26 cellular contexts compared by ENCODE assay signal in the genomic region with DNA sequence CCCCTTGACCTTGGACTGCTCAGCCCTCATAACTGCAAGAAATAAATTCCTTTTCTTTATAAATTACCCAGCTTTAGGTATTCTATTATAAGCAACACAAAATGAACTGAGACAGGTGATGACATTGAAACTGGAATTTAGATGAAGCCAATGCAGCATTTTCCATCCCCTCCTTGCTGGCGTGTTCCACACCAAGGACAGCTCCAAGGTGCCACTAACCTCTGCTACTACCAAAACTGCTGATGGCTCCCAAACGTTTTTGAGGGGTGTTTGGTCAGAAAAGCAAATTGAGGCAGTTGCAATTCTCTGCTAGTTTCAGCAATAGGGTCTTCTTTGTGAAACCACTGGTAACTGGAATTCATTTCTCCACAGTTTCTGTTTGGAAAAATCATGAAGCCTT.
A peak's percentile ranks its signal among the peaks of the same experiment; 100 is the strongest.
DNase-seq lines count a peak whose midpoint lies in the region; ATAC-seq, FAIRE-seq and TF ChIP-seq lines count a peak whose summit lies in the region.
"Had no signal": no experiment of that assay in that cellular context is flagged by ENCODE, and none has a peak within 500 bp of the region (broad histone marks: within the 10 kb centered on the region; RNA-seq: fewer than 3 reads in every experiment).

No MANE protein-coding gene starts in this region.

- no peaks in the 10 kb centered on the region for H4K20me1 ChIP-seq in SK-N-SH (ENCODE audit: insufficient read depth)
- H4K20me1 ChIP-seq in HCT116 (ENCODE audit: insufficient read depth) = no peaks in the 10 kb centered on the region
- H4K20me1 ChIP-seq in H1 (replicated peaks in 1 of 2; ENCODE audit: control insufficient read depth in 1 of 2, insufficient read depth in 2 of 2, low read length in 2 of 2) = no peaks in the 10 kb centered on the region
- H4K20me1 ChIP-seq: BLaER1 had no signal

- no peak overlapping the region for H2AK5ac ChIP-seq in H1 (ENCODE audit: low read depth, low read length)

- no peaks in the 10 kb centered on the region for H3K36me3 ChIP-seq in SK-N-SH (replicated peaks in 1 of 2; ENCODE audit: control insufficient read depth in 1 of 2, insufficient read depth in 2 of 2, low read length in 1 of 2)
- no peaks in the 10 kb centered on the region for H3K36me3 ChIP-seq in HCT116 (ENCODE audit: control insufficient read depth in 1 of 2, insufficient read depth in 2 of 2, low read length in 2 of 2)
- no peaks in the 10 kb centered on the region for H3K36me3 ChIP-seq in H1 (ENCODE audit: control insufficient read depth in 2 of 4, insufficient read depth in 4 of 4, low read length in 3 of 4)
- no peaks in the 10 kb centered on the region for H3K36me3 ChIP-seq in gastrocnemius medialis
- no peaks in the 10 kb centered on the region for H3K36me3 ChIP-seq in left lung
- H3K36me3 ChIP-seq: BE2C, BLaER1 had no signal

- H2BK120ac ChIP-seq in H1 (replicated peaks; ENCODE audit: low read depth, low read length) = no peak overlapping the region

- H2AFZ ChIP-seq in SK-N-SH (ENCODE audit: low read depth) (no peak overlapping the region), HCT116 (ENCODE audit: low read depth, low read length, poor library complexity, severe bottlenecking) (no peak overlapping the region), H1 (ENCODE audit: low read length) (no peak overlapping the region)

- no peak for TF ChIP-seq CTCF in SK-N-SH (IDR thresholded peaks at IDR 0.05)
- TF ChIP-seq CTCF in HCT116 (IDR thresholded peaks at IDR 0.05 in 2 of 3, conservative IDR thresholded peaks at IDR 0.05 in 1 of 3; ENCODE audit: borderline replicate concordance in 1 of 3, insufficient read depth in 1 of 3, low read depth in 2 of 3, low read length in 2 of 3) = no peak
- TF ChIP-seq CTCF in H1 (IDR thresholded peaks at IDR 0.05; ENCODE audit: control extremely low read depth in 1 of 3, insufficient read depth in 1 of 3, low read depth in 1 of 3, low read length in 3 of 3) = no peak
- no peak for TF ChIP-seq CTCF in gastrocnemius medialis (IDR thresholded peaks at IDR 0.05 in 4 of 5, conservative IDR thresholded peaks at IDR 0.05 in 1 of 5)
- TF ChIP-seq CTCF in left lung (IDR thresholded peaks at IDR 0.05) = no peak

- H4K5ac ChIP-seq in H1 (ENCODE audit: insufficient read length, low read depth, low read length) = no peak overlapping the region

- H3K27me3 ChIP-seq in SK-N-SH (ENCODE audit: insufficient read depth) (no peaks in the 10 kb centered on the region), HCT116 (ENCODE audit: insufficient read depth, low read length) (peaks cover 13% of the 10 kb centered on the region; the same call in 1 of the 2 replicates), H1 (replicated peaks in 1 of 4; ENCODE audit: control insufficient read depth in 3 of 4, extremely low read depth in 1 of 4, insufficient read depth in 3 of 4, low read length in 3 of 4) (no peaks in the 10 kb centered on the region), gastrocnemius medialis (no peaks in the 10 kb centered on the region), left lung (no peaks in the 10 kb centered on the region)

- H3K18ac ChIP-seq in H1 (ENCODE audit: extremely low read depth, low read length) = no peak overlapping the region

- no peaks in the 10 kb centered on the region for H3K79me1 ChIP-seq in H1 (ENCODE audit: low read depth, low read length)

- CTCF ChIA-PET in SK-N-SH (lab: Yijun Ruan, JAX) = no interaction called here
- CTCF ChIA-PET in HCT116 (lab: Charles Lee) = no interaction called here
- CTCF ChIA-PET in H1 (lab: Charles Lee; ENCODE audit: partially characterized antibody) = interaction anchor here (2.7 kb wide), 1 partner anchor 19 kb away, joined by 6 read pairs; no protein-coding TSS in a partner anchor

- H3K9ac ChIP-seq in SK-N-SH (no peak overlapping the region), HCT116 (ENCODE audit: low read length) (no peak overlapping the region), H1 (replicated peaks in 1 of 4; ENCODE audit: extremely low read depth in 1 of 4, low read depth in 3 of 4, low read length in 3 of 4) (no peak overlapping the region)
- H3K9ac ChIP-seq: BLaER1 had no signal

- H3K4me1 ChIP-seq in SK-N-SH (ENCODE audit: control insufficient read depth in 1 of 2, insufficient read depth in 2 of 2, low read depth in 1 of 2, low read length in 1 of 2) (no peaks in the 10 kb centered on the region), HCT116 (ENCODE audit: control insufficient read depth in 1 of 2, insufficient read depth in 2 of 2, low read length in 2 of 2) (no peaks in the 10 kb centered on the region), H1 (replicated peaks in 1 of 4; ENCODE audit: control insufficient read depth in 3 of 4, insufficient read depth in 4 of 4, low read length in 3 of 4) (no peaks in the 10 kb centered on the region), gastrocnemius medialis (no peaks in the 10 kb centered on the region), left lung (no peaks in the 10 kb centered on the region)
- H3K4me1 ChIP-seq: BE2C had no signal

- 9% methylated on average over 2 of the region's 2 CpGs for WGBS in SK-N-SH (ENCODE audit: low lambda C conversion rate)
- 53% methylated on average over 2 of the region's 2 CpGs; no CpG with 5 or more reads in 1 of the 2 experiments for WGBS in H1 (ENCODE audit: extremely low coverage in 1 of 2, insufficient coverage in 1 of 2, insufficient read length in 1 of 2, insufficient replicate concordance in 2 of 2, low coverage in 1 of 2, low lambda C conversion rate in 2 of 2, missing lambda C conversion rate in 1 of 2), 2 experiments

- BruUV-seq in HCT116 (replicated peaks; lab: Mats Ljungman, UMichigan) = no TSS peak

- H3K79me2 ChIP-seq in SK-N-SH (ENCODE audit: insufficient read depth) (no peaks in the 10 kb centered on the region), HCT116 (ENCODE audit: insufficient read depth, low read length) (no peaks in the 10 kb centered on the region), H1 (ENCODE audit: control insufficient read depth in 1 of 2, insufficient read depth in 2 of 2, low read length in 2 of 2) (no peaks in the 10 kb centered on the region)

- no peak overlapping the region for H3K23ac ChIP-seq in H1 (ENCODE audit: insufficient read length)

- no peak overlapping the region for H3K56ac ChIP-seq in H1 (replicated peaks; ENCODE audit: insufficient read length, low read depth, low read length)

- DNase-seq in SK-N-SH (no peak), HCT116 (ENCODE audit: low read depth, low spot score) (no peak), H1 (ENCODE audit: low read depth in 1 of 2, low spot score in 2 of 2) (no peak), gastrocnemius medialis (no peak), left lung (no peak)
- DNase-seq in stimulated activated CD4-positive, alpha-beta T cell treated with anti-CD3 and anti-CD28 coated beads, Interleukin-15, amount 100 ng/mL, for 24 hours = no peak
- DNase-seq: ACHN; BE2C; C1 segment of cervical spinal cord; CD4-positive, alpha-beta memory T cell; CD4-positive, CD25-positive, alpha-beta regulatory T cell; CD8-positive, alpha-beta memory T cell; COR-L47; DMS 273 treated with DMSO at 0.1 percent for 48 hours; DMS153; DMS53; DMS79; DND-41; EL; GDM1 had no signal

- ATAC-seq in SK-N-SH treated with all-trans-retinoic acid at 6 μM for 48 hours (no peak), HCT116 (no peak), gastrocnemius medialis (no peak), left lung (no peak)

- no peak overlapping the region for H2BK5ac ChIP-seq in H1 (ENCODE audit: low read depth, low read length)

- H3K4me2 ChIP-seq in SK-N-SH = no peak overlapping the region
- no peak overlapping the region for H3K4me2 ChIP-seq in HCT116 (ENCODE audit: low read length)
- H3K4me2 ChIP-seq in H1 (ENCODE audit: insufficient read depth in 1 of 2, low read depth in 2 of 2, low read length in 2 of 2) = no peak overlapping the region
- H3K4me2 ChIP-seq: BLaER1 had no signal

- no peak overlapping the region for H2BK20ac ChIP-seq in H1 (ENCODE audit: low read length)

- FAIRE-seq in H1 (lab: Jason Lieb, UNC) = peak; percentile 55
- FAIRE-seq: GM12891, GM18507 had no signal

- TF ChIP-seq RAD21 in SK-N-SH (IDR thresholded peaks at IDR 0.05; ENCODE audit: low read length) = no peak
- TF ChIP-seq RAD21 in HCT116 (IDR thresholded peaks at IDR 0.05; ENCODE audit: low read depth) = no peak
- no peak for TF ChIP-seq RAD21 in Ishikawa (IDR thresholded peaks at IDR 0.05; ENCODE audit: low read depth)
- TF ChIP-seq RAD21 in H1 (IDR thresholded peaks at IDR 0.05 in 1 of 2, conservative IDR thresholded peaks at IDR 0.05 in 1 of 2; ENCODE audit: low read depth in 2 of 2, low read length in 2 of 2) = no peak

- no peaks in the 10 kb centered on the region for H3K23me2 ChIP-seq in H1 (ENCODE audit: low read depth, low read length)

- TF ChIP-seq POLR2A in HCT116 (IDR thresholded peaks at IDR 0.05; ENCODE audit: borderline replicate concordance, extremely low read depth, insufficient read depth, insufficient read length) (no peak), H1 (IDR thresholded peaks at IDR 0.05; ENCODE audit: control extremely low read depth in 1 of 2, low read depth in 2 of 2, low read length in 2 of 2) (no peak), gastrocnemius medialis (IDR thresholded peaks at IDR 0.05) (no peak)

- no peaks in the 10 kb centered on the region for H3K9me3 ChIP-seq in SK-N-SH
- no peaks in the 10 kb centered on the region for H3K9me3 ChIP-seq in HCT116 (ENCODE audit: control insufficient read depth in 1 of 2, insufficient read depth in 1 of 2, low read depth in 1 of 2, low read length in 2 of 2)
- H3K9me3 ChIP-seq in H1 (ENCODE audit: insufficient read depth in 2 of 2, low read depth in 1 of 2, low read length in 1 of 2) = no peaks in the 10 kb centered on the region
- H3K9me3 ChIP-seq in gastrocnemius medialis = no peaks in the 10 kb centered on the region
- H3K9me3 ChIP-seq in left lung = no peaks in the 10 kb centered on the region
- H3K9me3 ChIP-seq: BE2C, BLaER1 had no signal

- no peak overlapping the region for H3K14ac ChIP-seq in H1 (ENCODE audit: insufficient read length)

- intact Hi-C loops in HCT116 (cut with micrococcal nuclease) = no loop called here
- intact Hi-C loops in gastrocnemius medialis (cut with DNase I; ENCODE audit: low total_unique reads) = no loop called here
- intact Hi-C loops in left lung (cut with DNase I) = no loop called here

- no peak overlapping the region for H4K91ac ChIP-seq in H1 (replicated peaks; ENCODE audit: insufficient read length, low read length)

- no peak overlapping the region for H3K27ac ChIP-seq in SK-N-SH (ENCODE audit: low read depth in 2 of 2, low read length in 1 of 2)
- H3K27ac ChIP-seq in HCT116 (ENCODE audit: low read depth, low read length) = no peak overlapping the region
- no peak overlapping the region for H3K27ac ChIP-seq in H1 (ENCODE audit: low read depth, low read length)
- no peak overlapping the region for H3K27ac ChIP-seq in gastrocnemius medialis
- no peak overlapping the region for H3K27ac ChIP-seq in left lung
- H3K27ac ChIP-seq: 22Rv1, BLaER1 had no signal

- H3F3A ChIP-seq in SK-N-SH (replicated peaks; ENCODE audit: insufficient read depth) = no peaks in the 10 kb centered on the region

- H4K8ac ChIP-seq in H1 (ENCODE audit: extremely low read depth, insufficient read depth, low read length) = no peak overlapping the region

- in situ Hi-C loops in gastrocnemius medialis (cut with MboI; ENCODE audit: low sequenced_read_pairs in 4 of 4) = no loop called here

- TF ChIP-seq EP300 in SK-N-SH (IDR thresholded peaks at IDR 0.05; ENCODE audit: borderline replicate concordance in 1 of 2, low read depth in 1 of 2, low read length in 1 of 2) = no peak
- TF ChIP-seq EP300 in Ishikawa (IDR thresholded peaks at IDR 0.05; ENCODE audit: borderline replicate concordance) = no peak
- no peak for TF ChIP-seq EP300 in H1 (IDR thresholded peaks at IDR 0.05; ENCODE audit: borderline replicate concordance in 1 of 2, low read depth in 2 of 2, low read length in 2 of 2)

- H3K9me2 ChIP-seq in SK-N-SH (no peaks in the 10 kb centered on the region), HCT116 (ENCODE audit: insufficient read depth) (no peaks in the 10 kb centered on the region)

- POLR2A ChIA-PET in SK-N-SH (lab: Yijun Ruan, JAX) = no interaction called here
- POLR2A ChIA-PET in HCT116 (lab: Charles Lee) = no interaction called here
- POLR2A ChIA-PET in H1 (lab: Charles Lee; ENCODE audit: partially characterized antibody) = no interaction called here

- H3K4ac ChIP-seq in H1 (replicated peaks; ENCODE audit: insufficient read length, low read depth, low read length) = no peak overlapping the region

- H3K4me3 ChIP-seq in SK-N-SH (ENCODE audit: low read depth in 2 of 2, low read length in 1 of 2) = no peak overlapping the region
- H3K4me3 ChIP-seq in HCT116 (replicated peaks in 1 of 2; ENCODE audit: low read depth in 1 of 2, low read length in 2 of 2) = no peak overlapping the region
- H3K4me3 ChIP-seq in H1 (ENCODE audit: extremely low read depth in 1 of 4, insufficient read depth in 2 of 4, low read depth in 3 of 4, low read length in 4 of 4) = no peak overlapping the region
- H3K4me3 ChIP-seq in gastrocnemius medialis = no peak overlapping the region
- no peak overlapping the region for H3K4me3 ChIP-seq in left lung
- H3K4me3 ChIP-seq: BLaER1 had no signal

- H2BK12ac ChIP-seq in H1 (ENCODE audit: low read depth, low read length) = no peak overlapping the region

- RAD21 ChIA-PET in HCT116 (lab: Charles Lee; ENCODE audit: low non-redundant PET in 1 of 2, low total read pairs in 2 of 2, uncharacterized antibody in 2 of 2, unreplicated experiment in 2 of 2) = interaction anchor here in 1 of 2 experiments (0.5 kb wide), 1 partner anchor 259 kb away, joined by 7 read pairs; no protein-coding TSS in a partner anchor

- no peak overlapping the region for H2BK15ac ChIP-seq in H1 (ENCODE audit: low read length)
